1 cellular context compared by ENCODE assay signal in genomic region chr7:100158229-100159098, GRCh38.
TF ChIP-seq lines count a peak whose summit lies in the region.

Gene TRAPPC14, minus strand, starts transcription at chr7:100158723. Its CDS starts 224 bp downstream, at chr7:100158499.

TF ChIP-seq in GM23338, 12 proteins besides CTCF, POLR2A, EP300 and RAD21 (continued from another document):
- no peak for TF ChIP-seq ZNF462 (CRISPR knock-in tag; IDR thresholded peaks at IDR 0.05)
